In the genomic region with DNA sequence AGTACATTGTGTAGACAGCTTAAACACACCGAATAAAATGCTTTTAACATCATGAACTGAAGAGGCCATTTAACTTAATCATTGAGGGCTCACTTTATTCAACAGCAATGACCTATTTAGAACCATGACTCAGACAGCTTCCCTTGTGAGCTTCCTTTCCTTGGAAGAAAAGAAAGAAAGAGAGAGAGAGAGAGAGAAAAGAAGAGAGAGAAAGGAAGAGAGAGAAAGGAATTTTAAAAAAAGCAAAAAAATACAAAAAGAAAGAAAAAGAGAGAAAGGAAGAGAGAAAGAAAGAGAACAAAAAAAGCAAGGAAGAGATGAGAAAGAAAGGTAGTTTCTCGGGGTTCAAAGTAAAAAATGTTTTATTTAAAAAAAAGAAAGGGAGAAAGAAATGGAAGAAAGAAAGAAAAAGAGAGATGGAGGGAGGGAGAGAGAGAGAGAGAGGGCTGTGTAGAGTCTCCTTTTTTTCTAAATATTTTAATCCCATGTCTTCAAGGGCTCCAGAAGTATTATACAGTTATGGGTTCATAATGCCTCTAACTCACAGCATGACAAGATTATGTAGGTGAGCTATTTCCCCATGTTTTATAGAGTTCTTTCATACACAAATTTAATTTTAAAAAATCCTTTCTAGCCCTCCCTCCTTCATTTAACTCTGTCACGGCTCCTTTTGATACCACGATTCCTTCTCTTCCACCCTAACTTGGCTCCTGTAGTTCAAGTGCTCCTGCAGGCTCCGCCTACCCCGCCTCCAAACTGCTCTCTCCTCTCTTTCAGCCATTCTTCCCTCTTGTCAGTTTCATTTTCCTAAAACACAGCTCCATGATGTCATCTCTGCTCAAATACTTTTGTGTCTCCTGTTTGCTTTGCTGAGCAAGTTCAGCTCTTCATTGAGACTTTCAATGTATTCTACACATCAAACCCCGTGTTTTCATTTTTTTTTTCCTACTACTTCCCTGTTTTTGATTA, we compare ENCODE assay signal across 8 cellular contexts.
DNase-seq lines count a peak whose midpoint lies in the region; TF ChIP-seq lines count a peak whose summit lies in the region.

No MANE protein-coding gene starts in this region.

- H3K9me3 ChIP-seq in testis: no peaks in the 10 kb centered on the region

- H3K27ac ChIP-seq in testis: peak overlapping the region in 1 of 2 donors; percentile 11

- no peaks in the 10 kb centered on the region for H3K27me3 Mint-ChIP-seq in activated CD4-positive, alpha-beta T cell treated with anti-CD3 and anti-CD28 coated beads, Interleukin-2, amount 10 ng/mL, durations not matched to agents 24 days and 14 days
- H3K27me3 Mint-ChIP-seq in Calu3 (ENCODE audit: unreplicated experiment): no peaks in the 10 kb centered on the region

- H3K27me3 ChIP-seq in testis: no peaks in the 10 kb centered on the region

- no peak overlapping the region for H3K4me3 ChIP-seq in testis

- no peaks in the 10 kb centered on the region for H3K36me3 ChIP-seq in testis (ENCODE audit: low read depth, missing control alignments)

- WGBS in testis, 2 donors: 65 to 73% methylated on average over 7 of the region's 7 CpGs

- no peak for TF ChIP-seq CTCF in testis (IDR thresholded peaks at IDR 0.05)
- TF ChIP-seq CTCF in Calu3 (IDR thresholded peaks at IDR 0.05; ENCODE audit: unreplicated experiment): no peak

- peak overlapping the region; percentile 60 for H3K4me3 Mint-ChIP-seq in activated CD4-positive, alpha-beta T cell treated with anti-CD3 and anti-CD28 coated beads, Interleukin-2, amount 10 ng/mL, durations not matched to agents 24 days and 14 days
- no peak overlapping the region for H3K4me3 Mint-ChIP-seq in Calu3 (ENCODE audit: low read depth, unreplicated experiment)

- intact Hi-C loops in activated CD4-positive, alpha-beta T cell treated with anti-CD3 and anti-CD28 coated beads, Interleukin-2, amount 10 ng/mL, durations not matched to agents 24 days and 14 days (cut with micrococcal nuclease): loop anchor here (1.0 to 5.0 kb wide), 3 partner anchors 45 to 195 kb away; no protein-coding TSS in a partner anchor
- intact Hi-C loops in testis (cut with DNase I; ENCODE audit: low total_unique reads) (no loop called here), Calu3 (cut with micrococcal nuclease; ENCODE audit: unreplicated experiment) (no loop called here)

- peak; percentile 67 for DNase-seq in activated CD4-positive, alpha-beta T cell treated with anti-CD3 and anti-CD28 coated beads, Interleukin-2, amount 10 ng/mL, durations not matched to agents 24 days and 14 days
- no peak for DNase-seq in activated CD4-positive, alpha-beta T cell treated with anti-CD3 and anti-CD28 coated beads, Interleukin-2, amount 50 U/mL, for 4 hours
- DNase-seq in amygdala (lab: John Stamatoyannopoulos, UW) (peak in 37 of 56 donors; percentile 4 to 66 (median 30)), iPS-NIHi7 (ENCODE audit: extremely low spot score) (peak; percentile 44), testis (peak; percentile 58), activated gamma-delta T cell treated with Interleukin-2 at 50 U/mL for 16 hours (no peak), Calu3 (no peak), NCI-H82 (lab: John Stamatoyannopoulos, UW) (no peak)

- H3K9me3 Mint-ChIP-seq in activated CD4-positive, alpha-beta T cell treated with anti-CD3 and anti-CD28 coated beads, Interleukin-2, amount 10 ng/mL, durations not matched to agents 24 days and 14 days: peaks cover 5% of the 10 kb centered on the region
- H3K9me3 Mint-ChIP-seq in Calu3 (ENCODE audit: low read depth, unreplicated experiment): no peaks in the 10 kb centered on the region

- TF ChIP-seq POLR2A in testis (IDR thresholded peaks at IDR 0.05): no peak

- H3K4me1 Mint-ChIP-seq in activated CD4-positive, alpha-beta T cell treated with anti-CD3 and anti-CD28 coated beads, Interleukin-2, amount 10 ng/mL, durations not matched to agents 24 days and 14 days: peaks cover 35% of the 10 kb centered on the region
- peaks cover 30% of the 10 kb centered on the region for H3K4me1 Mint-ChIP-seq in Calu3 (ENCODE audit: low read depth, unreplicated experiment)

- H3K36me3 Mint-ChIP-seq in activated CD4-positive, alpha-beta T cell treated with anti-CD3 and anti-CD28 coated beads, Interleukin-2, amount 10 ng/mL, durations not matched to agents 24 days and 14 days (ENCODE audit: low read depth): no peaks in the 10 kb centered on the region
- no peaks in the 10 kb centered on the region for H3K36me3 Mint-ChIP-seq in Calu3 (ENCODE audit: insufficient read depth, unreplicated experiment)

- no TSS peak for BruUV-seq in Calu3 (replicated peaks; lab: Mats Ljungman, UMichigan)

- no peaks in the 10 kb centered on the region for H3K4me1 ChIP-seq in testis

- CTCF ChIA-PET in Calu3 (lab: Charles Lee): interaction anchor here (0.7 kb wide), 1 partner anchor 282 kb away, joined by 6 read pairs; no protein-coding TSS in a partner anchor

- no peak overlapping the region for H3K27ac Mint-ChIP-seq in activated CD4-positive, alpha-beta T cell treated with anti-CD3 and anti-CD28 coated beads, Interleukin-2, amount 10 ng/mL, durations not matched to agents 24 days and 14 days
- no peak overlapping the region for H3K27ac Mint-ChIP-seq in Calu3 (ENCODE audit: unreplicated experiment)

Comparison
In these comparisons a context has a peak if more than half of its experiments do, and no peak if none do; other contexts are left out.
1. DNase-seq: peak in activated CD4-positive, alpha-beta T cell treated with anti-CD3 and anti-CD28 coated beads, Interleukin-2, amount 10 ng/mL, durations not matched to agents 24 days and 14 days (single experiment), amygdala (37 of 56), iPS-NIHi7 (single experiment) and testis (single experiment); none in activated CD4-positive, alpha-beta T cell treated with anti-CD3 and anti-CD28 coated beads, Interleukin-2, amount 50 U/mL, for 4 hours (0 of 2), activated gamma-delta T cell treated with Interleukin-2 at 50 U/mL for 16 hours (single experiment), Calu3 (single experiment) and NCI-H82 (single experiment).